18 cellular contexts compared by ENCODE assay signal in the genomic region with DNA sequence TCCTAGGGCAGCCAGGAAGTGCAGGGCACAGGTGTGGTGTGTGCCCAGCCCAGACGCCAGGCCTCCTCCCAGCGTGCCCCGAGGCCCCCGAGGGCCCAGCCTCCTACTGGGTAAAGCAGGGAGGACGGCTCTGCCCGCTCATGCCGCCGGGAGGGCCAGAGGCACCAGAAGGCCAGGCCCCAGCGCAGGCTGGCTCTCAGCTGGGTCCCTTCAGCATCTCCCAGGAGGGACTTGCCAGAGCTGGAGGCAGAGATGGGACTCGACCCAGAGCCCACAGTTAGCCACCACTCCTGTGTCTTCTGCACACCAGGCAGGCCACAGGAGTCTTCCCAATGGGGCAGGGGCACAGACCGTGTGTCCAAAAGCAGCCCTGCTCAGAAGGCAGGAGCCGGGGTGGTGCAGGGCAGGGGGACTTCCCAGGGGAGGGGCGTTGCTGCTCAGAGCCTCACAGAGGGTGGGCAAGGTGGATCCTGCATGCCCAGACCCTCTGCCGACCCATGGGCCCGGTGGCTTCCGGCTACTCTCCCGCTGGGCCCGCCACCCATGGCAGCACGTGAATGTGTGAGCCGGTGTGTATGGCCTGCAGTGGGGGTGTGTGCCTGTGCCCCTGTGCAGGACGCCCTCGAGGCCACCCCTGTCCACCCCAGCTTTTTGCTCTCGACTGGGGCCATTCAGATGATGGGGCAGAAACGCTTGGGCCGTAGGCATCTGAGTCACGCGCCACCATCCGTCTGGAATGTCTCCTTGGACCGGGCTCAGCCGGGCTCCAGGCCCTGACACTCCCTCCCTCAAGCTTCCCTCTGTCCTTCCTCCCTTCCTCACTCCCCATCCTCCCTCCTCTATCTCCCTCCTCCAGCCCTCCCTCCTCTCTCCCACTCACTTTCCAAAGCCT. TPM values are rescaled to one million over a fixed set of nuclear protein-coding genes. Genes with fewer than 3 reads are reported as not detected.
DNase-seq lines count a peak whose midpoint lies in the region; ATAC-seq and TF ChIP-seq lines count a peak whose summit lies in the region.
"Had no signal": no experiment of that assay in that cellular context is flagged by ENCODE, and none has a peak within 500 bp of the region (broad histone marks: within the 10 kb centered on the region; RNA-seq: fewer than 3 reads in every experiment).

No MANE protein-coding gene starts in this region.

- no peak overlapping the region for H3K4me3 ChIP-seq in osteoblast (ENCODE audit: insufficient read depth, low read length)
- H3K4me3 ChIP-seq: ovary, thyroid gland had no signal

- no peak overlapping the region for H2AFZ ChIP-seq in osteoblast (ENCODE audit: low read length)

- in situ Hi-C loops in KBM-7 (cut with MboI; ENCODE audit: low pct_unique_long_range_greater_than_20kb, low sequenced_read_pairs) = no loop called here

- H3K9me3 Mint-ChIP-seq in stimulated activated naive CD8-positive, alpha-beta T cell treated with anti-CD3 and anti-CD28 coated beads, Interleukin-15, amount 100 ng/mL, for 72 hours = no peaks in the 10 kb centered on the region
- H3K9me3 Mint-ChIP-seq: activated B cell treated with CpG ODN at 0.5 μM for 24 hours; activated naive CD4-positive, alpha-beta T cell treated with anti-CD3 and anti-CD28 coated beads, Interleukin-2, amount 50 U/mL, for 24 hours had no signal

- no peak overlapping the region for H3K27ac Mint-ChIP-seq in stimulated activated naive CD8-positive, alpha-beta T cell treated with anti-CD3 and anti-CD28 coated beads, Interleukin-15, amount 100 ng/mL, for 72 hours
- H3K27ac Mint-ChIP-seq: activated B cell treated with CpG ODN at 0.5 μM for 24 hours; activated naive CD4-positive, alpha-beta T cell treated with anti-CD3 and anti-CD28 coated beads, Interleukin-2, amount 50 U/mL, for 24 hours had no signal

- no peaks in the 10 kb centered on the region for H3K27me3 Mint-ChIP-seq in stimulated activated naive CD8-positive, alpha-beta T cell treated with anti-CD3 and anti-CD28 coated beads, Interleukin-15, amount 100 ng/mL, for 72 hours

- TF ChIP-seq CTCF in osteoblast (IDR thresholded peaks at IDR 0.05; ENCODE audit: extremely low read depth, low read depth, low read length) = no peak

- DNase-seq in AG20443 (ENCODE audit: low spot score) (peak; percentile 91), NCI-H226 (peak; percentile 37), glomerular visceral epithelial cell (ENCODE audit: extremely low spot score) (peak; percentile 8), osteoblast (ENCODE audit: insufficient read length, low spot score, missing footprints) (peak; percentile 98), mesenteric fat pad (ENCODE audit: low spot score) (no peak), KBM-7 (no peak), inferior parietal cortex (ENCODE audit: extremely low spot score) (no peak)
- no peak for DNase-seq in stimulated activated naive CD8-positive, alpha-beta T cell treated with anti-CD3 and anti-CD28 coated beads, Interleukin-15, amount 100 ng/mL, for 72 hours
- DNase-seq: activated B cell treated with CpG ODN at 0.5 μM for 24 hours, cerebellar nuclear complex, DMS79, erythroblast, NCI-H1092, OCI-M1, SW 1271, thyroid gland had no signal

- H3K4me3 Mint-ChIP-seq in stimulated activated naive CD8-positive, alpha-beta T cell treated with anti-CD3 and anti-CD28 coated beads, Interleukin-15, amount 100 ng/mL, for 72 hours = no peak overlapping the region
- H3K4me3 Mint-ChIP-seq: activated B cell treated with CpG ODN at 0.5 μM for 24 hours; activated naive CD4-positive, alpha-beta T cell treated with anti-CD3 and anti-CD28 coated beads, Interleukin-2, amount 50 U/mL, for 24 hours had no signal

- H4K20me1 ChIP-seq in osteoblast (ENCODE audit: insufficient read depth, low read length) = no peaks in the 10 kb centered on the region

- no peaks in the 10 kb centered on the region for H3K4me1 ChIP-seq in osteoblast (ENCODE audit: insufficient read depth, low read length)
- H3K4me1 ChIP-seq: thyroid gland had no signal

- no peaks in the 10 kb centered on the region for H3K4me1 Mint-ChIP-seq in stimulated activated naive CD8-positive, alpha-beta T cell treated with anti-CD3 and anti-CD28 coated beads, Interleukin-15, amount 100 ng/mL, for 72 hours
- H3K4me1 Mint-ChIP-seq: activated B cell treated with CpG ODN at 0.5 μM for 24 hours; activated naive CD4-positive, alpha-beta T cell treated with anti-CD3 and anti-CD28 coated beads, Interleukin-2, amount 50 U/mL, for 24 hours had no signal

- no peaks in the 10 kb centered on the region for H3K79me2 ChIP-seq in osteoblast (ENCODE audit: insufficient read depth, low read length)

- no peak for ATAC-seq in stimulated activated naive CD8-positive, alpha-beta T cell treated with anti-CD3 and anti-CD28 coated beads, Interleukin-15, amount 100 ng/mL, for 72 hours

- H3K36me3 ChIP-seq in osteoblast (ENCODE audit: insufficient read depth, low read length) = no peaks in the 10 kb centered on the region
- H3K36me3 ChIP-seq: ovary, thyroid gland had no signal

- no peak overlapping the region for H3K4me2 ChIP-seq in osteoblast (ENCODE audit: insufficient read depth, low read length)

- no peaks in the 10 kb centered on the region for H3K9me3 ChIP-seq in osteoblast (ENCODE audit: low read depth, low read length)
- H3K9me3 ChIP-seq: ovary, thyroid gland had no signal

- H3K27ac ChIP-seq in osteoblast (ENCODE audit: low read depth, low read length) = no peak overlapping the region
- H3K27ac ChIP-seq: ovary, thyroid gland had no signal

- no peaks in the 10 kb centered on the region for H3K27me3 ChIP-seq in osteoblast (ENCODE audit: insufficient read depth, low read length)
- H3K27me3 ChIP-seq: ovary, thyroid gland had no signal

RNA-seq across cellular contexts. Expression of a gene that starts 5.7 kb away (rescaled TPM):
- total RNA-seq in osteoblast = 5.3 and 8.3 TPM in 2 replicates
- 2.5 TPM for total RNA-seq in mesenteric fat pad

Comparison
In these comparisons a context has a peak if more than half of its experiments do, and no peak if none do; other contexts are left out.
1. DNase-seq: peak in AG20443 (single experiment), NCI-H226 (single experiment), glomerular visceral epithelial cell (single experiment) and osteoblast (single experiment); none in mesenteric fat pad (single experiment), stimulated activated naive CD8-positive, alpha-beta T cell treated with anti-CD3 and anti-CD28 coated beads, Interleukin-15, amount 100 ng/mL, for 72 hours (0 of 2), KBM-7 (single experiment) and inferior parietal cortex (single experiment).